Comparison of ENCODE assay signal across 1 cellular context in the genomic region with DNA sequence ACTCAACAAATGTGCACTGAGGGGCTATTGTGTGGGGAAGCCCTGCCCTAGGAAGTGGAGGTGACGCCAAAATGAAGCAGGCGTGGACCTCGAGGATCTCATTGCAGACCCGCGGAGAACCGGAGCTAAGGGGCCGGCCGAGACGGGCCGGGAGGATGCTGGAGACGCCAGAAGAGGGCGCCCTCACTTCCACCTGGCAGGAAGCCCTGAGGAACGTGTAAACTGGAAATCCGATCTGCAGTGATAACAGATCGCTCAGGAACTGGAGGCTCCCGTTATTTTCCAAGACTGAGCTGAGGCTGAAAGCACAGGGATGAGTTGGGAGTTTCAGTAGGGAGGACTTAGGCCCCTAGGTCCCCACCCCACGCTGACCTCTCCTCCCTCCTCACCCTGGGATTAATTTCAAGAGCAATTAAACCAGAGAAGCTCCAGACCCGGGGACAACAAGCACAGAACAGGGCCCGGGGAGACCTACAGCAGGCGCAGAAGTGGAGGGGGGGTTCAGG.
TF ChIP-seq lines count a peak whose summit lies in the region.

No MANE protein-coding gene starts in this region.

TF ChIP-seq in IMR-90, 13 proteins besides CTCF, POLR2A, EP300 and RAD21 (continued from another document):
- TF ChIP-seq MAZ (IDR thresholded peaks at IDR 0.05; ENCODE audit: borderline replicate concordance, low read depth, low read length) (0 out of 2 replicates have a peak, but pooled peaks have one; percentile 49), MAFK (IDR thresholded peaks at IDR 0.05; ENCODE audit: low read depth, low read length) (no peak), CEBPB (IDR thresholded peaks at IDR 0.05; ENCODE audit: low read depth, low read length) (no peak)
